ENCODE assay signal across 2 cellular contexts in the genomic region with DNA sequence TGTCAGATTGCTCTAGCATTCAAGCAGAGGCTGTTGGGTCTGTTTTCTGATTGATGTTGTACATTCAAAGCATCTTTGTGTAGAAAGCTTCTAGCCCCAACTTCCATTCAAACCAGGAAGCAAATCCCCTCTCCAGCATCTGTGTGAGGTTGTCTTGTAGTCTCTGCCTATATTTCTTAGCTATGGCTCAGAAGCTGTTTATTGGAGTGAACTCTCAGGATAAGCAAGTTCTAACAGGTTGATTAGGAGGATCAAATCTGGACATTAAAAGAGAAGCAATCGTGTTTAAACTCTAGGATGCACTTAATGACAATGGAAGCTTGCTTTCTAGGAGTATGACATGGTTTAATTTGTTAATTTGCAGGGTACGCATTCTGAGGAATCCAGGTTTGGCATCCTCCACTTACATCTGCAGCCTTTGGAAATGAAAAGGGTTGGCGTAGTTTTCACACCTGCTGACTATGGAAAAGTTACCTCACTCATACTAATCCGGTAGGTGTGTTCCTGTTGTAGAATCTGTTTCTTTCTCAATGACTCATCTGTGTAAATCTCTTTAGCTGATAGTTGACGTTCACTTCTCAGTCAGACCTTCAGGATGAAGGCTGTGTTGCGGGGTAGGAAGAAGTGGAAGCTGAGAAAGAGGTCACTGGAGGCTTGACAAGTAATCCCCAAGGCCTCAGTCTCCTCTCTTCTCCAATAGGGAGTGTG.
TF ChIP-seq lines count a peak whose summit lies in the region.

No MANE protein-coding gene starts in this region.

TF ChIP-seq in HepG2, 621 proteins besides CTCF, POLR2A, EP300 and RAD21 (continued from another document):
- TF ChIP-seq KIAA2018 (CRISPR knock-in tag; IDR thresholded peaks at IDR 0.05; ENCODE audit: borderline replicate concordance) (no peak), LCORL (IDR thresholded peaks at IDR 0.05) (no peak), LCORL (CRISPR knock-in tag; IDR thresholded peaks at IDR 0.05) (no peak), SUZ12 (IDR thresholded peaks at IDR 0.05; ENCODE audit: low read depth, low read length) (no peak)
- TF ChIP-seq, protein P1, sequence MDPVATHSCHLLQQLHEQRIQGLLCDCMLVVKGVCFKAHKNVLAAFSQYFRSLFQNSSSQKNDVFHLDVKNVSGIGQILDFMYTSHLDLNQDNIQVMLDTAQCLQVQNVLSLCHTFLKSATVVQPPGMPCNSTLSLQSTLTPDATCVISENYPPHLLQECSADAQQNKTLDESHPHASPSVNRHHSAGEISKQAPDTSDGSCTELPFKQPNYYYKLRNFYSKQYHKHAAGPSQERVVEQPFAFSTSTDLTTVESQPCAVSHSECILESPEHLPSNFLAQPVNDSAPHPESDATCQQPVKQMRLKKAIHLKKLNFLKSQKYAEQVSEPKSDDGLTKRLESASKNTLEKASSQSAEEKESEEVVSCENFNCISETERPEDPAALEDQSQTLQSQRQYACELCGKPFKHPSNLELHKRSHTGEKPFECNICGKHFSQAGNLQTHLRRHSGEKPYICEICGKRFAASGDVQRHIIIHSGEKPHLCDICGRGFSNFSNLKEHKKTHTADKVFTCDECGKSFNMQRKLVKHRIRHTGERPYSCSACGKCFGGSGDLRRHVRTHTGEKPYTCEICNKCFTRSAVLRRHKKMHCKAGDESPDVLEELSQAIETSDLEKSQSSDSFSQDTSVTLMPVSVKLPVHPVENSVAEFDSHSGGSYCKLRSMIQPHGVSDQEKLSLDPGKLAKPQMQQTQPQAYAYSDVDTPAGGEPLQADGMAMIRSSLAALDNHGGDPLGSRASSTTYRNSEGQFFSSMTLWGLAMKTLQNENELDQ (CRISPR knock-in tag; IDR thresholded peaks at IDR 0.05; ENCODE audit: borderline replicate concordance): no peak
- TF ChIP-seq, protein P2, sequence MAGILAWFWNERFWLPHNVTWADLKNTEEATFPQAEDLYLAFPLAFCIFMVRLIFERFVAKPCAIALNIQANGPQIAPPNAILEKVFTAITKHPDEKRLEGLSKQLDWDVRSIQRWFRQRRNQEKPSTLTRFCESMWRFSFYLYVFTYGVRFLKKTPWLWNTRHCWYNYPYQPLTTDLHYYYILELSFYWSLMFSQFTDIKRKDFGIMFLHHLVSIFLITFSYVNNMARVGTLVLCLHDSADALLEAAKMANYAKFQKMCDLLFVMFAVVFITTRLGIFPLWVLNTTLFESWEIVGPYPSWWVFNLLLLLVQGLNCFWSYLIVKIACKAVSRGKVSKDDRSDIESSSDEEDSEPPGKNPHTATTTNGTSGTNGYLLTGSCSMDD (CRISPR knock-in tag; IDR thresholded peaks at IDR 0.05): no peak

TF ChIP-seq in SK-N-SH, 30 proteins besides CTCF, POLR2A, EP300 and RAD21 (continued from another document):
- TF ChIP-seq PBX3 (IDR thresholded peaks at IDR 0.05): no peak
- TF ChIP-seq, protein P3, sequence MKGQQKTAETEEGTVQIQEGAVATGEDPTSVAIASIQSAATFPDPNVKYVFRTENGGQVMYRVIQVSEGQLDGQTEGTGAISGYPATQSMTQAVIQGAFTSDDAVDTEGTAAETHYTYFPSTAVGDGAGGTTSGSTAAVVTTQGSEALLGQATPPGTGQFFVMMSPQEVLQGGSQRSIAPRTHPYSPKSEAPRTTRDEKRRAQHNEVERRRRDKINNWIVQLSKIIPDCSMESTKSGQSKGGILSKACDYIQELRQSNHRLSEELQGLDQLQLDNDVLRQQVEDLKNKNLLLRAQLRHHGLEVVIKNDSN (IDR thresholded peaks at IDR 0.05; ENCODE audit: borderline replicate concordance, low read depth): no peak
- no peak for TF ChIP-seq FOSL2 (IDR thresholded peaks at IDR 0.05; ENCODE audit: borderline replicate concordance, low read depth)
- TF ChIP-seq RFX5 (IDR thresholded peaks at IDR 0.05; ENCODE audit: low read length): no peak
- no peak for TF ChIP-seq MEF2A (IDR thresholded peaks at IDR 0.05; ENCODE audit: borderline replicate concordance, low read depth)
- no peak for TF ChIP-seq GABPA (IDR thresholded peaks at IDR 0.05; ENCODE audit: low read depth)
- no peak for TF ChIP-seq POLR2AphosphoS5 (IDR thresholded peaks at IDR 0.05; ENCODE audit: low read depth, low read length)
- TF ChIP-seq TAF1 (IDR thresholded peaks at IDR 0.05; ENCODE audit: borderline replicate concordance, low read depth, low read length): no peak
- TF ChIP-seq, protein P4, sequence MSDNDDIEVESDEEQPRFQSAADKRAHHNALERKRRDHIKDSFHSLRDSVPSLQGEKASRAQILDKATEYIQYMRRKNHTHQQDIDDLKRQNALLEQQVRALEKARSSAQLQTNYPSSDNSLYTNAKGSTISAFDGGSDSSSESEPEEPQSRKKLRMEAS (IDR thresholded peaks at IDR 0.05; ENCODE audit: low read depth): no peak
- TF ChIP-seq NRF1 (IDR thresholded peaks at IDR 0.05; ENCODE audit: low read depth, low read length): no peak
- TF ChIP-seq NFIC (IDR thresholded peaks at IDR 0.05; ENCODE audit: borderline replicate concordance): no peak
- TF ChIP-seq FOXM1 (IDR thresholded peaks at IDR 0.05; ENCODE audit: low read depth): no peak
- no peak for TF ChIP-seq SMC3 (IDR thresholded peaks at IDR 0.05; ENCODE audit: low read depth, low read length)
- TF ChIP-seq CHD2 (IDR thresholded peaks at IDR 0.05; ENCODE audit: low read length, partially characterized antibody): no peak
- no peak for TF ChIP-seq YY1 (IDR thresholded peaks at IDR 0.05; ENCODE audit: low read depth)
- TF ChIP-seq RXRA (IDR thresholded peaks at IDR 0.05; ENCODE audit: borderline replicate concordance, low read depth): no peak
- no peak for TF ChIP-seq JUND (IDR thresholded peaks at IDR 0.05)
- TF ChIP-seq REST (IDR thresholded peaks at IDR 0.05; ENCODE audit: low read depth, low read length): no peak
